ENCODE assay signal across 20 cellular contexts in genomic region chr3:148344522-148344921, GRCh38.
DNase-seq lines count a peak whose midpoint lies in the region; ATAC-seq and TF ChIP-seq lines count a peak whose summit lies in the region.
"Had no signal": no experiment of that assay in that cellular context is flagged by ENCODE, and none has a peak within 500 bp of the region (broad histone marks: within the 10 kb centered on the region; RNA-seq: fewer than 3 reads in every experiment).

No MANE protein-coding gene starts in this region.

- H4K20me1 ChIP-seq in osteoblast (ENCODE audit: insufficient read depth, low read length), result no peaks in the 10 kb centered on the region

- H2AFZ ChIP-seq in osteoblast (ENCODE audit: low read length), result peak overlapping the region; percentile 18

- intact Hi-C loops in Right ventricle myocardium inferior (cut with DNase I), result no loop called here

- no peak overlapping the region for H3K27ac ChIP-seq in right atrium auricular region
- H3K27ac ChIP-seq in osteoblast (ENCODE audit: low read depth, low read length), result no peak overlapping the region
- H3K27ac ChIP-seq: HL-60 had no signal

- H3K36me3 ChIP-seq in right atrium auricular region (no peaks in the 10 kb centered on the region), osteoblast (ENCODE audit: insufficient read depth, low read length) (no peaks in the 10 kb centered on the region)
- H3K36me3 ChIP-seq: BE2C had no signal

- H3K9me3 ChIP-seq in right atrium auricular region, result peaks cover 0 to 5% of the 10 kb centered on the region in 2 donors
- H3K9me3 ChIP-seq in osteoblast (ENCODE audit: low read depth, low read length), result no peaks in the 10 kb centered on the region
- H3K9me3 ChIP-seq: BE2C had no signal

- no peaks in the 10 kb centered on the region for H3K4me1 ChIP-seq in right atrium auricular region
- H3K4me1 ChIP-seq in osteoblast (ENCODE audit: insufficient read depth, low read length), result no peaks in the 10 kb centered on the region
- H3K4me1 ChIP-seq: BE2C had no signal

- no peak for DNase-seq in Right ventricle myocardium inferior (ENCODE audit: missing footprints)
- DNase-seq in right atrium auricular region (ENCODE audit: low spot score), result no peak
- DNase-seq in SK-MEL-5 (ENCODE audit: low read depth, low spot score), result peak; percentile 9
- no peak for DNase-seq in osteoblast (ENCODE audit: insufficient read length, low spot score, missing footprints)
- DNase-seq in SHP77 (lab: John Stamatoyannopoulos, UW), result no peak
- DNase-seq: ACHN; BE2C; C1 segment of cervical spinal cord; CD4-positive, CD25-positive, alpha-beta regulatory T cell; CD8-positive, alpha-beta memory T cell; COR-L47; DMS 273 treated with DMSO at 0.1 percent for 48 hours; DMS53; DND-41; EL; H9; IMR-90 had no signal

- no peaks in the 10 kb centered on the region for H3K79me2 ChIP-seq in osteoblast (ENCODE audit: insufficient read depth, low read length)

- in situ Hi-C loops in SK-MEL-5 (cut with HindIII; ENCODE audit: low pct_unique_long_range_greater_than_20kb, low sequenced_read_pairs), result no loop called here

- no peaks in the 10 kb centered on the region for H3K27me3 ChIP-seq in right atrium auricular region
- no peaks in the 10 kb centered on the region for H3K27me3 ChIP-seq in osteoblast (ENCODE audit: insufficient read depth, low read length)
- H3K27me3 ChIP-seq: BE2C had no signal

- no peak overlapping the region for H3K4me2 ChIP-seq in osteoblast (ENCODE audit: insufficient read depth, low read length)

- H3K4me3 ChIP-seq in right atrium auricular region, result no peak overlapping the region
- H3K4me3 ChIP-seq in osteoblast (ENCODE audit: insufficient read depth, low read length), result no peak overlapping the region
- H3K4me3 ChIP-seq: GM12878 had no signal

- ATAC-seq in Right ventricle myocardium inferior (peak; percentile 44), HG03342 (IDR thresholded peaks at IDR 0.05; ENCODE audit: unreplicated experiment) (no peak)
- ATAC-seq: GM12878 had no signal

- TF ChIP-seq CTCF in right atrium auricular region (IDR thresholded peaks at IDR 0.05) (no peak), osteoblast (IDR thresholded peaks at IDR 0.05; ENCODE audit: extremely low read depth, low read depth, low read length) (no peak)
